1 cellular context compared by ENCODE assay signal in the genomic region with DNA sequence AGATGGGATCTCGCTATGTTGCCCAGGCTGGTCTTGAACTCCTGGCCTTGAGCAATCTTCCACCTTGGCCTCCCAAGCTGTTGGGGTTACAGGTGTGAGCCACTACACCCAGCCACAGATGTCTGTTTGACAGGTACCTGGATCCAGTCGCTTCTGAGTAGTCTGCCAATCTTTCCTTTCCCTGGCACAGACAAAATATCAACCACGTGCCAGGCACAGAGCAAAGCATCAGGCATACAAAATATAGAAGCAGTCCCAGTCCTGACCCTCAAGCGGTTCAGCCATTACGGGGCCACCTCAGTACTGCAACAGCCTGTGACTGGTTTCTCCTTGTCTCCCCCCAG.
TF ChIP-seq lines count a peak whose summit lies in the region.

No MANE protein-coding gene starts in this region.

TF ChIP-seq in GM23338, 12 proteins besides CTCF, POLR2A, EP300 and RAD21 (continued from another document):
- TF ChIP-seq ZNF462 (CRISPR knock-in tag; IDR thresholded peaks at IDR 0.05): no peak
- TF ChIP-seq EZH2 (IDR thresholded peaks at IDR 0.05; ENCODE audit: low read depth, unreplicated experiment): no peak
- TF ChIP-seq ETS1 (IDR thresholded peaks at IDR 0.05): no peak
